28 cellular contexts compared by ENCODE assay signal in the genomic region with DNA sequence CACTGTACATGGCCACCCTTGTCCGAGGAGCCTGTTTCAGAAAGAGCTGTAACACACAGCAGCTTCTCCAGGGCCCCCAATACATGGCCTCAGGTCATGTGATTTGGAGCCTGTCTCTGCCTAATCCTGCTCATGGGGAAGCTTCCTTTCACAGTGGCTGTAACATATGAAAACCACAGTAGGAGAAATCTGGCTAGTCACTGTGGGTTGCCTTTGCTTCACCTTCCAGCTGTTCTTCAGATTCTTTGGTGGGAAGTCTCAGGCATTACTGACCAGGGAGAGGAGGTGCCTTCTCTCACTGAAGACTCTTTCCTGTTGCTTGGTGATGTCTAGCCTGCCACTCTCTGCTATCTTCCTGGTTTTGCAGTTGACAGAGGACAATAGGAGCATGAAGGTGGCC.
DNase-seq lines count a peak whose midpoint lies in the region; ATAC-seq and TF ChIP-seq lines count a peak whose summit lies in the region.
"Had no signal": no experiment of that assay in that cellular context is flagged by ENCODE, and none has a peak within 500 bp of the region (broad histone marks: within the 10 kb centered on the region; RNA-seq: fewer than 3 reads in every experiment).

No MANE protein-coding gene starts in this region.

- H3K23ac ChIP-seq in mesenchymal stem cell (ENCODE audit: low read length in 2 of 2) = no peak overlapping the region

- H3K27ac ChIP-seq in mesenchymal stem cell (ENCODE audit: low read length, poor library complexity, severe bottlenecking) = no peak overlapping the region
- H3K27ac ChIP-seq: A549, C4-2B, gastroesophageal sphincter, KMS-11, lower lobe of right lung, parathyroid adenoma, right lobe of liver had no signal

- H3K14ac ChIP-seq in mesenchymal stem cell (ENCODE audit: low read length in 2 of 2) = no peak overlapping the region

- H3K4me3 Mint-ChIP-seq in natural killer cell treated with Interleukin-12 subunit alpha and Interleukin-12 subunit beta and Interleukin-15 and Interleukin-18, amount 100 ng/mL, for 72 hours = no peak overlapping the region
- H3K4me3 Mint-ChIP-seq in natural killer cell = no peak overlapping the region
- H3K4me3 Mint-ChIP-seq in chondrocyte (ENCODE audit: unreplicated experiment) = no peak overlapping the region
- no peak overlapping the region for H3K4me3 Mint-ChIP-seq in activated CD4-positive, alpha-beta T cell treated with anti-CD3 and anti-CD28 coated beads, Interleukin-2, amount 10 ng/mL, durations not matched to agents 7 days and 5 days
- H3K4me3 Mint-ChIP-seq: activated naive CD4-positive, alpha-beta T cell treated with anti-CD3 and anti-CD28 coated beads for 36 hours had no signal

- H3K36me3 Mint-ChIP-seq in natural killer cell treated with Interleukin-12 subunit alpha and Interleukin-12 subunit beta and Interleukin-15 and Interleukin-18, amount 100 ng/mL, for 72 hours = no peaks in the 10 kb centered on the region
- H3K36me3 Mint-ChIP-seq in natural killer cell (no peaks in the 10 kb centered on the region), chondrocyte (ENCODE audit: low read depth) (no peaks in the 10 kb centered on the region)
- H3K36me3 Mint-ChIP-seq in activated CD4-positive, alpha-beta T cell treated with anti-CD3 and anti-CD28 coated beads, Interleukin-2, amount 10 ng/mL, durations not matched to agents 7 days and 5 days (ENCODE audit: low read depth) = no peaks in the 10 kb centered on the region

- POLR2A ChIA-PET in activated CD4-positive, alpha-beta T cell treated with anti-CD3 and anti-CD28 coated beads, Interleukin-2, amount 10 ng/mL, durations not matched to agents 7 days and 5 days (lab: Charles Lee) = no interaction called here

- peak; percentile 28 for DNase-seq in natural killer cell treated with Interleukin-12 subunit alpha and Interleukin-12 subunit beta and Interleukin-15 and Interleukin-18, amount 100 ng/mL, for 72 hours (ENCODE audit: low spot score)
- DNase-seq in natural killer cell = no peak
- DNase-seq in astrocyte of the spinal cord (ENCODE audit: low read depth, low spot score) = peak; percentile 44
- DNase-seq in mesenchymal stem cell = peak; percentile 47
- DNase-seq in chondrocyte (ENCODE audit: low spot score) = no peak
- no peak for DNase-seq in activated CD4-positive, alpha-beta T cell treated with anti-CD3 and anti-CD28 coated beads, Interleukin-2, amount 10 ng/mL, durations not matched to agents 7 days and 5 days
- DNase-seq: activated CD4-positive, CD25-positive, alpha-beta regulatory T cell treated with anti-CD3 and anti-CD28 coated beads, Interleukin-2, amount 50 U/mL, for 72 hours; activated naive CD4-positive, alpha-beta T cell treated with anti-CD3 and anti-CD28 coated beads for 36 hours; activated T-cell treated with anti-CD3 and anti-CD28 coated beads, Interleukin-2, amount 50 U/mL, for 1 hour; anterior cingulate cortex; effector memory CD4-positive, alpha-beta T cell; kidney; lower lobe of right lung; NCI-H1092; NCI-H1930; NCI-H748 treated with DMSO at 0.1 percent for 48 hours; right lobe of liver; Right ventricle myocardium superior; stimulated activated CD4-positive, alpha-beta T cell treated with anti-CD3 and anti-CD28 coated beads, Interleukin-15, amount 100 ng/mL, for 24 hours; trophoblast cell had no signal

- H3K4me1 Mint-ChIP-seq in natural killer cell treated with Interleukin-12 subunit alpha and Interleukin-12 subunit beta and Interleukin-15 and Interleukin-18, amount 100 ng/mL, for 72 hours (ENCODE audit: low read depth in 2 of 2) = peaks cover 0 to 9% of the 10 kb centered on the region in 2 donors
- H3K4me1 Mint-ChIP-seq in natural killer cell (peaks cover 8 to 20% of the 10 kb centered on the region in 2 donors), chondrocyte (ENCODE audit: low read depth) (peaks cover 19% of the 10 kb centered on the region)
- H3K4me1 Mint-ChIP-seq in activated CD4-positive, alpha-beta T cell treated with anti-CD3 and anti-CD28 coated beads, Interleukin-2, amount 10 ng/mL, durations not matched to agents 7 days and 5 days = peaks cover 41% of the 10 kb centered on the region

- no peak overlapping the region for H2BK12ac ChIP-seq in mesenchymal stem cell (ENCODE audit: low read length in 2 of 2)

- H3K4me3 ChIP-seq in astrocyte of the spinal cord (ENCODE audit: low read depth, low read length) (no peak overlapping the region), mesenchymal stem cell (ENCODE audit: insufficient read depth in 1 of 2, low read depth in 1 of 2, low read length in 2 of 2) (no peak overlapping the region)
- H3K4me3 ChIP-seq: A549, gastroesophageal sphincter, lower lobe of right lung, right lobe of liver had no signal

- peaks cover 25 to 42% of the 10 kb centered on the region in 2 donors for H3K27me3 Mint-ChIP-seq in natural killer cell treated with Interleukin-12 subunit alpha and Interleukin-12 subunit beta and Interleukin-15 and Interleukin-18, amount 100 ng/mL, for 72 hours
- H3K27me3 Mint-ChIP-seq in natural killer cell (ENCODE audit: low read depth in 2 of 2) (peaks cover 60 to 63% of the 10 kb centered on the region in 2 donors), chondrocyte (ENCODE audit: low read depth) (no peaks in the 10 kb centered on the region)
- peaks cover 8% of the 10 kb centered on the region for H3K27me3 Mint-ChIP-seq in activated CD4-positive, alpha-beta T cell treated with anti-CD3 and anti-CD28 coated beads, Interleukin-2, amount 10 ng/mL, durations not matched to agents 7 days and 5 days

- H3K36me3 ChIP-seq in mesenchymal stem cell (ENCODE audit: control insufficient read depth in 1 of 2, insufficient read depth in 2 of 2, low read depth in 1 of 2, low read length in 2 of 2) = no peaks in the 10 kb centered on the region
- H3K36me3 ChIP-seq: gastroesophageal sphincter, lower lobe of right lung, right lobe of liver had no signal

- H3K27me3 ChIP-seq in mesenchymal stem cell (ENCODE audit: control insufficient read depth in 1 of 2, insufficient read depth in 1 of 2, low read length in 2 of 2) = peaks cover 0 to 15% of the 10 kb centered on the region in 2 experiments
- H3K27me3 ChIP-seq: gastroesophageal sphincter, right lobe of liver had no signal

- no peak overlapping the region for H4K91ac ChIP-seq in mesenchymal stem cell (ENCODE audit: low read length)

- H3K18ac ChIP-seq in mesenchymal stem cell (ENCODE audit: low read depth in 1 of 2, low read length in 2 of 2) = peak overlapping the region in 1 of 2 experiments; percentile 41

- H3K4ac ChIP-seq in mesenchymal stem cell (ENCODE audit: low read depth in 1 of 2, low read length in 2 of 2) = peak overlapping the region in 1 of 2 experiments; percentile 37

- in situ Hi-C loops in astrocyte of the spinal cord (cut with HindIII; ENCODE audit: low sequenced_read_pairs) = no loop called here

- H3K4me2 ChIP-seq in mesenchymal stem cell (ENCODE audit: low read length, poor library complexity, severe bottlenecking) = no peak overlapping the region
- H3K4me2 ChIP-seq: A549, KMS-11 had no signal

- H3K9ac ChIP-seq in mesenchymal stem cell (ENCODE audit: low read length) = no peak overlapping the region
- H3K9ac ChIP-seq: KMS-11, parathyroid adenoma had no signal

- peak overlapping the region; percentile 80 for H4K8ac ChIP-seq in mesenchymal stem cell (ENCODE audit: low read length)

- H2BK120ac ChIP-seq in mesenchymal stem cell (ENCODE audit: low read depth, low read length) = peak overlapping the region; percentile 35

- no peak for TF ChIP-seq CTCF in natural killer cell (IDR thresholded peaks at IDR 0.05)
- no peak for TF ChIP-seq CTCF in astrocyte of the spinal cord (IDR thresholded peaks at IDR 0.05; ENCODE audit: low read depth, low read length)
- no peak for TF ChIP-seq CTCF in chondrocyte (IDR thresholded peaks at IDR 0.05)

- intact Hi-C loops in natural killer cell (cut with micrococcal nuclease) = no loop called here

- H3K9me3 Mint-ChIP-seq in natural killer cell treated with Interleukin-12 subunit alpha and Interleukin-12 subunit beta and Interleukin-15 and Interleukin-18, amount 100 ng/mL, for 72 hours = no peaks in the 10 kb centered on the region
- H3K9me3 Mint-ChIP-seq in natural killer cell (no peaks in the 10 kb centered on the region), chondrocyte (ENCODE audit: low read depth) (no peaks in the 10 kb centered on the region)
- no peaks in the 10 kb centered on the region for H3K9me3 Mint-ChIP-seq in activated CD4-positive, alpha-beta T cell treated with anti-CD3 and anti-CD28 coated beads, Interleukin-2, amount 10 ng/mL, durations not matched to agents 7 days and 5 days
- H3K9me3 Mint-ChIP-seq: activated naive CD4-positive, alpha-beta T cell treated with anti-CD3 and anti-CD28 coated beads for 36 hours had no signal

- no peak overlapping the region for H2BK5ac ChIP-seq in mesenchymal stem cell (ENCODE audit: low read depth, low read length, poor library complexity, severe bottlenecking)

- no peak overlapping the region for H2AK5ac ChIP-seq in mesenchymal stem cell (ENCODE audit: low read length, severe bottlenecking)

- WGBS in mesenchymal stem cell = 95% methylated on average over 1 of the region's 1 CpG

- H3K27ac Mint-ChIP-seq in natural killer cell treated with Interleukin-12 subunit alpha and Interleukin-12 subunit beta and Interleukin-15 and Interleukin-18, amount 100 ng/mL, for 72 hours = no peak overlapping the region
- H3K27ac Mint-ChIP-seq in natural killer cell = no peak overlapping the region
- H3K27ac Mint-ChIP-seq in chondrocyte (ENCODE audit: unreplicated experiment) = no peak overlapping the region
- H3K27ac Mint-ChIP-seq in activated CD4-positive, alpha-beta T cell treated with anti-CD3 and anti-CD28 coated beads, Interleukin-2, amount 10 ng/mL, durations not matched to agents 7 days and 5 days = no peak overlapping the region
- H3K27ac Mint-ChIP-seq: activated naive CD4-positive, alpha-beta T cell treated with anti-CD3 and anti-CD28 coated beads for 36 hours had no signal

- H3K79me1 ChIP-seq in mesenchymal stem cell (replicated peaks; ENCODE audit: low read length, poor library complexity, severe bottlenecking) = no peaks in the 10 kb centered on the region

- H3K4me1 ChIP-seq in mesenchymal stem cell (ENCODE audit: control insufficient read depth, insufficient read depth, low read depth, low read length) = peaks cover 32% of the 10 kb centered on the region
- H3K4me1 ChIP-seq: A549, lower lobe of right lung had no signal

- CTCF ChIA-PET in activated CD4-positive, alpha-beta T cell treated with anti-CD3 and anti-CD28 coated beads, Interleukin-2, amount 10 ng/mL, durations not matched to agents 7 days and 5 days (lab: Charles Lee) = interaction anchor here (1.5 to 2.1 kb wide), 3 partner anchors 16 to 24 kb away, joined by 3 to 9 read pairs (median 4); no protein-coding TSS in a partner anchor

- no peak overlapping the region for H2AFZ ChIP-seq in mesenchymal stem cell (ENCODE audit: low read depth, low read length)
- H2AFZ ChIP-seq: parathyroid adenoma had no signal

- peak overlapping the region; percentile 20 for H2BK15ac ChIP-seq in mesenchymal stem cell (ENCODE audit: low read depth, poor library complexity, severe bottlenecking)

- no peak for ATAC-seq in natural killer cell treated with Interleukin-12 subunit alpha and Interleukin-12 subunit beta and Interleukin-15 and Interleukin-18, amount 100 ng/mL, for 72 hours
- no peak for ATAC-seq in natural killer cell
- ATAC-seq in GM19463 (IDR thresholded peaks at IDR 0.05; ENCODE audit: unreplicated experiment) = no peak
- ATAC-seq in HG02798 (IDR thresholded peaks at IDR 0.05; ENCODE audit: poor library complexity, unreplicated experiment) = no peak
- ATAC-seq: A549, esophagus mucosa, gastroesophageal sphincter, lower lobe of right lung, right lobe of liver had no signal

- H3K9me3 ChIP-seq in mesenchymal stem cell (ENCODE audit: control insufficient read depth, low read length) = no peaks in the 10 kb centered on the region
- H3K9me3 ChIP-seq: A549, gastroesophageal sphincter, lower lobe of right lung, right lobe of liver had no signal

Comparison
In these comparisons a context has a peak if more than half of its experiments do, and no peak if none do; other contexts are left out.
1. DNase-seq: peak in natural killer cell treated with Interleukin-12 subunit alpha and Interleukin-12 subunit beta and Interleukin-15 and Interleukin-18, amount 100 ng/mL, for 72 hours (single experiment), astrocyte of the spinal cord (single experiment) and mesenchymal stem cell (single experiment); none in natural killer cell (single experiment), chondrocyte (single experiment) and activated CD4-positive, alpha-beta T cell treated with anti-CD3 and anti-CD28 coated beads, Interleukin-2, amount 10 ng/mL, durations not matched to agents 7 days and 5 days (single experiment).